22 cellular contexts compared by ENCODE assay signal in the genomic region with DNA sequence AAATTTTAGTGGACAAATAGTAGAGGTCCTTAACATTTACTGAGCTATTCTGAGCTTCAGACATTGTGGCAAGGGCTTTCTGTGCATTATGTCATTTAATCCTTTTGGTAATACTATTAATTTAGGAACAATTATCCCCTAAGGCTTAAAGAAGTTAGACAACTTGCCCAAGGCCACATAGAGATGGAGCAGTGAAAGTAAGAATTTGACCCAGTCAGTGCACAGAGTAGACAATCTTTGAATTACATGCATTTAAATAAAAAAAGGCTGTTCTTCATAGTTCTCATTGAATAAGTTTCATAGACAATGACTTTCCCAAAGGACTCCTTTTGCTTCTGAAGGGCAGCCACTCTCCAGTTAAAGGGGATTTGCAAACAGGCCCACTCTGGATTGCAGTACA.
DNase-seq lines count a peak whose midpoint lies in the region; ATAC-seq, FAIRE-seq and TF ChIP-seq lines count a peak whose summit lies in the region.
"Had no signal": no experiment of that assay in that cellular context is flagged by ENCODE, and none has a peak within 500 bp of the region (broad histone marks: within the 10 kb centered on the region; RNA-seq: fewer than 3 reads in every experiment).

No MANE protein-coding gene starts in this region.

- no peak overlapping the region for H3K4ac ChIP-seq in mesenchymal stem cell (ENCODE audit: low read depth in 1 of 2, low read length in 2 of 2)

- POLR2A ChIA-PET in K562 (lab: Yijun Ruan, JAX), result interaction anchor here (0.9 to 2.3 kb wide), 4 partner anchors 8 to 18 kb away, joined by 3 to 9 read pairs (median 6); no protein-coding TSS in a partner anchor

- H3K4me1 ChIP-seq in CD4-positive, CD25-positive, alpha-beta regulatory T cell (ENCODE audit: control insufficient read depth, insufficient read depth, low read length, poor library complexity, severe bottlenecking), result peaks cover 14% of the 10 kb centered on the region
- H3K4me1 ChIP-seq in HAP-1 (peaks cover 34% of the 10 kb centered on the region), K562 (replicated peaks in 1 of 2; ENCODE audit: control insufficient read depth in 2 of 2, insufficient read depth in 2 of 2, low read length in 2 of 2) (peaks cover 33 to 72% of the 10 kb centered on the region in 2 experiments), mucosa of descending colon (ENCODE audit: low read depth) (peaks cover 10% of the 10 kb centered on the region), mesenchymal stem cell (ENCODE audit: control insufficient read depth, insufficient read depth, low read depth, low read length) (no peaks in the 10 kb centered on the region)
- H3K4me1 ChIP-seq: BE2C had no signal

- no peak overlapping the region for H4K91ac ChIP-seq in mesenchymal stem cell (ENCODE audit: low read length)

- peak overlapping the region in 1 of 2 experiments; percentile 64; a peak in 2 of 4 replicates for H3K9ac ChIP-seq in K562 (ENCODE audit: insufficient read depth in 1 of 2, low read depth in 2 of 2, low read length in 2 of 2)
- no peak overlapping the region for H3K9ac ChIP-seq in mesenchymal stem cell (ENCODE audit: low read length)

- H2BK12ac ChIP-seq in mesenchymal stem cell (ENCODE audit: low read length in 2 of 2), result no peak overlapping the region

- H4K20me1 ChIP-seq in K562 (replicated peaks; ENCODE audit: control insufficient read depth, insufficient read depth, low read length), result no peaks in the 10 kb centered on the region

- H3K9me3 ChIP-seq in CD4-positive, CD25-positive, alpha-beta regulatory T cell (ENCODE audit: control insufficient read depth in 2 of 2, low read length in 2 of 2), result no peaks in the 10 kb centered on the region
- H3K9me3 ChIP-seq in HAP-1 (no peaks in the 10 kb centered on the region), K562 (replicated peaks; ENCODE audit: control insufficient read depth, insufficient read depth, low read depth, low read length) (no peaks in the 10 kb centered on the region), mucosa of descending colon (no peaks in the 10 kb centered on the region), mesenchymal stem cell (ENCODE audit: control insufficient read depth, low read length) (no peaks in the 10 kb centered on the region)
- H3K9me3 ChIP-seq: A549, BE2C, Peyer's patch had no signal

- ATAC-seq in CD4-positive, CD25-positive, alpha-beta regulatory T cell (ENCODE audit: low read depth in 2 of 2), result no peak
- ATAC-seq in K562 (no peak), mucosa of descending colon (no peak)
- ATAC-seq in stimulated activated effector memory CD8-positive, alpha-beta T cell treated with anti-CD3 and anti-CD28 coated beads, Interleukin-12 subunit alpha, Interleukin-12 subunit beta, amount 100 ng/mL, for 72 hours, result no peak
- ATAC-seq: A549 had no signal

- peaks cover 3% of the 10 kb centered on the region for H3K36me3 Mint-ChIP-seq in CD4-positive, CD25-positive, alpha-beta regulatory T cell
- H3K36me3 Mint-ChIP-seq in stimulated activated effector memory CD8-positive, alpha-beta T cell treated with anti-CD3 and anti-CD28 coated beads, Interleukin-12 subunit alpha, Interleukin-12 subunit beta, amount 100 ng/mL, for 72 hours, result no peaks in the 10 kb centered on the region

- H3K27ac Mint-ChIP-seq in CD4-positive, CD25-positive, alpha-beta regulatory T cell, result peak overlapping the region in 2 of 3 donors; percentile 13 to 70
- H3K27ac Mint-ChIP-seq in stimulated activated effector memory CD8-positive, alpha-beta T cell treated with anti-CD3 and anti-CD28 coated beads, Interleukin-12 subunit alpha, Interleukin-12 subunit beta, amount 100 ng/mL, for 72 hours, result peak overlapping the region; percentile 12
- H3K27ac Mint-ChIP-seq: HFFc6 had no signal

- no peak overlapping the region for H2BK120ac ChIP-seq in mesenchymal stem cell (ENCODE audit: low read depth, low read length)

- CTCF ChIA-PET in K562 (lab: Yijun Ruan, JAX; ENCODE audit: low intra/inter-chr PET ratio), result no interaction called here

- no peak for TF ChIP-seq EP300 in K562 (IDR thresholded peaks at IDR 0.05; ENCODE audit: low read length)

- in situ Hi-C loops in HAP-1 (cut with MboI; ENCODE audit: low sequenced_read_pairs), result no loop called here
- in situ Hi-C loops in K562 (cut with MboI), result no loop called here

- H3K36me3 ChIP-seq in CD4-positive, CD25-positive, alpha-beta regulatory T cell (ENCODE audit: control insufficient read depth, insufficient read depth, low read length), result peaks cover 4% of the 10 kb centered on the region
- H3K36me3 ChIP-seq in HAP-1 (replicated peaks) (no peaks in the 10 kb centered on the region), K562 (ENCODE audit: control insufficient read depth, insufficient read depth, low read length) (no peaks in the 10 kb centered on the region), mucosa of descending colon (ENCODE audit: low read depth) (no peaks in the 10 kb centered on the region), mesenchymal stem cell (ENCODE audit: control insufficient read depth in 1 of 2, insufficient read depth in 2 of 2, low read depth in 1 of 2, low read length in 2 of 2) (no peaks in the 10 kb centered on the region)
- H3K36me3 ChIP-seq: BE2C, Peyer's patch had no signal

- no peak overlapping the region for H3K4me3 Mint-ChIP-seq in CD4-positive, CD25-positive, alpha-beta regulatory T cell
- no peak overlapping the region for H3K4me3 Mint-ChIP-seq in stimulated activated effector memory CD8-positive, alpha-beta T cell treated with anti-CD3 and anti-CD28 coated beads, Interleukin-12 subunit alpha, Interleukin-12 subunit beta, amount 100 ng/mL, for 72 hours
- H3K4me3 Mint-ChIP-seq: HFFc6 had no signal

- TF ChIP-seq CTCF in K562 (IDR thresholded peaks at IDR 0.05 in 2 of 3, conservative IDR thresholded peaks at IDR 0.05 in 1 of 3; ENCODE audit: insufficient read depth in 2 of 3, low read depth in 1 of 3, low read length in 3 of 3) (no peak), mucosa of descending colon (IDR thresholded peaks at IDR 0.05) (no peak)

- no peak overlapping the region for H3K4me3 ChIP-seq in CD4-positive, CD25-positive, alpha-beta regulatory T cell (ENCODE audit: low read depth, low read length)
- H3K4me3 ChIP-seq in HAP-1 (no peak overlapping the region), K562 (no peak overlapping the region), mucosa of descending colon (no peak overlapping the region), mesenchymal stem cell (ENCODE audit: insufficient read depth in 1 of 2, low read depth in 1 of 2, low read length in 2 of 2) (no peak overlapping the region)
- H3K4me3 ChIP-seq: A549, Peyer's patch had no signal

- no peak overlapping the region for H3K4me2 ChIP-seq in K562 (ENCODE audit: insufficient read depth, low read length)
- H3K4me2 ChIP-seq in mesenchymal stem cell (ENCODE audit: low read length, poor library complexity, severe bottlenecking), result no peak overlapping the region
- H3K4me2 ChIP-seq: A549 had no signal

- no peak for TF ChIP-seq POLR2A in K562 (conservative IDR thresholded peaks at IDR 0.05)

- no peaks in the 10 kb centered on the region for H3K9me3 Mint-ChIP-seq in CD4-positive, CD25-positive, alpha-beta regulatory T cell
- H3K9me3 Mint-ChIP-seq in stimulated activated effector memory CD8-positive, alpha-beta T cell treated with anti-CD3 and anti-CD28 coated beads, Interleukin-12 subunit alpha, Interleukin-12 subunit beta, amount 100 ng/mL, for 72 hours, result no peaks in the 10 kb centered on the region
- H3K9me3 Mint-ChIP-seq: HFFc6 had no signal

- no peak overlapping the region for H4K8ac ChIP-seq in mesenchymal stem cell (ENCODE audit: low read length)

- intact Hi-C loops in K562 (cut with micrococcal nuclease), result loop anchor here (5.0 kb wide), 5 partner anchors 46 to 301 kb away; no protein-coding TSS in a partner anchor
- intact Hi-C loops in mucosa of descending colon (cut with DNase I, micrococcal nuclease), result no loop called here

- no peak overlapping the region for H2AK5ac ChIP-seq in mesenchymal stem cell (ENCODE audit: low read length, severe bottlenecking)

- FAIRE-seq in K562 (lab: Jason Lieb, UNC), result no peak
- FAIRE-seq: A549 had no signal

- no peak for TF ChIP-seq RAD21 in K562 (CRISPR knock-in tag; conservative IDR thresholded peaks at IDR 0.05 in 1 of 2, IDR thresholded peaks at IDR 0.05 in 1 of 2)

- H3K27me3 Mint-ChIP-seq in CD4-positive, CD25-positive, alpha-beta regulatory T cell, result no peaks in the 10 kb centered on the region

- H3K27me3 ChIP-seq in CD4-positive, CD25-positive, alpha-beta regulatory T cell (ENCODE audit: control insufficient read depth, insufficient read depth, low read length), result no peaks in the 10 kb centered on the region
- H3K27me3 ChIP-seq in HAP-1 (ENCODE audit: low read depth) (peaks cover 16% of the 10 kb centered on the region), K562 (ENCODE audit: control insufficient read depth in 2 of 2, insufficient read depth in 2 of 2, low read length in 2 of 2) (no peaks in the 10 kb centered on the region), mesenchymal stem cell (ENCODE audit: control insufficient read depth in 1 of 2, insufficient read depth in 1 of 2, low read length in 2 of 2) (no peaks in the 10 kb centered on the region)
- H3K27me3 ChIP-seq: BE2C, Peyer's patch had no signal

- H3K23ac ChIP-seq in mesenchymal stem cell (ENCODE audit: low read length in 2 of 2), result no peak overlapping the region

- no peaks in the 10 kb centered on the region for H3K79me2 ChIP-seq in K562 (ENCODE audit: control insufficient read depth, insufficient read depth, low read length)

- H3K27ac ChIP-seq in CD4-positive, CD25-positive, alpha-beta regulatory T cell (ENCODE audit: insufficient read depth, low read length, poor library complexity, severe bottlenecking), result no peak overlapping the region
- H3K27ac ChIP-seq in K562 (ENCODE audit: extremely low read depth, low read depth, low read length) (peak overlapping the region; percentile 86), mesenchymal stem cell (ENCODE audit: low read length, poor library complexity, severe bottlenecking) (no peak overlapping the region)
- H3K27ac ChIP-seq: Peyer's patch had no signal

- no peak for DNase-seq in CD4-positive, CD25-positive, alpha-beta regulatory T cell
- DNase-seq in HAP-1 (ENCODE audit: low spot score in 2 of 2) (peak; percentile 66 to 98), K562 (ENCODE audit: extremely low read depth in 1 of 4, low spot score in 3 of 4) (no peak), mucosa of descending colon (no peak), mesenchymal stem cell (no peak), hepatic stellate cell (ENCODE audit: low spot score) (no peak)
- no peak for DNase-seq in stimulated activated effector memory CD8-positive, alpha-beta T cell treated with anti-CD3 and anti-CD28 coated beads, Interleukin-12 subunit alpha, Interleukin-12 subunit beta, amount 100 ng/mL, for 72 hours (ENCODE audit: low spot score in 2 of 2)
- DNase-seq: BE2C, COR-L47, DMS79, H7, HFFc6, KG1, NCI-H1105, NCI-H146, NCI-H2029, NCI-H226, NCI-H510A treated with DMSO at 0.1 percent for 48 hours, NCI-H748 treated with DMSO at 0.1 percent for 48 hours, Peyer's patch, T-helper 1 cell had no signal

- H3K18ac ChIP-seq in mesenchymal stem cell (ENCODE audit: low read depth in 1 of 2, low read length in 2 of 2), result no peak overlapping the region

- H2AFZ ChIP-seq in K562 (ENCODE audit: low read depth, low read length) (peak overlapping the region; percentile 83), mesenchymal stem cell (ENCODE audit: low read depth, low read length) (no peak overlapping the region)

- peaks cover 4% of the 10 kb centered on the region for H3K79me1 ChIP-seq in mesenchymal stem cell (replicated peaks; ENCODE audit: low read length, poor library complexity, severe bottlenecking)

- no peak overlapping the region for H2BK5ac ChIP-seq in mesenchymal stem cell (ENCODE audit: low read depth, low read length, poor library complexity, severe bottlenecking)

- H2BK15ac ChIP-seq in mesenchymal stem cell (ENCODE audit: low read depth, poor library complexity, severe bottlenecking), result no peak overlapping the region

- H3K4me1 Mint-ChIP-seq in CD4-positive, CD25-positive, alpha-beta regulatory T cell, result peaks cover 29 to 76% (median 56%) of the 10 kb centered on the region in 4 donors
- peaks cover 55% of the 10 kb centered on the region for H3K4me1 Mint-ChIP-seq in stimulated activated effector memory CD8-positive, alpha-beta T cell treated with anti-CD3 and anti-CD28 coated beads, Interleukin-12 subunit alpha, Interleukin-12 subunit beta, amount 100 ng/mL, for 72 hours

- H3K9me1 ChIP-seq in K562 (ENCODE audit: control insufficient read depth, insufficient read depth, low read length), result no peaks in the 10 kb centered on the region

- BruUV-seq in K562 (replicated peaks; lab: Mats Ljungman, UMichigan), result no TSS peak

- no peak overlapping the region for H3K14ac ChIP-seq in mesenchymal stem cell (ENCODE audit: low read length in 2 of 2)

Comparison
In these comparisons a context has a peak if more than half of its experiments do, and no peak if none do; other contexts are left out.
1. DNase-seq: peak in HAP-1 (2 of 2); none in CD4-positive, CD25-positive, alpha-beta regulatory T cell (0 of 3), K562 (0 of 4), stimulated activated effector memory CD8-positive, alpha-beta T cell treated with anti-CD3 and anti-CD28 coated beads, Interleukin-12 subunit alpha, Interleukin-12 subunit beta, amount 100 ng/mL, for 72 hours (0 of 2), mucosa of descending colon (0 of 3), mesenchymal stem cell (single experiment) and hepatic stellate cell (single experiment).